ENCODE assay signal across 8 cellular contexts in the genomic region with DNA sequence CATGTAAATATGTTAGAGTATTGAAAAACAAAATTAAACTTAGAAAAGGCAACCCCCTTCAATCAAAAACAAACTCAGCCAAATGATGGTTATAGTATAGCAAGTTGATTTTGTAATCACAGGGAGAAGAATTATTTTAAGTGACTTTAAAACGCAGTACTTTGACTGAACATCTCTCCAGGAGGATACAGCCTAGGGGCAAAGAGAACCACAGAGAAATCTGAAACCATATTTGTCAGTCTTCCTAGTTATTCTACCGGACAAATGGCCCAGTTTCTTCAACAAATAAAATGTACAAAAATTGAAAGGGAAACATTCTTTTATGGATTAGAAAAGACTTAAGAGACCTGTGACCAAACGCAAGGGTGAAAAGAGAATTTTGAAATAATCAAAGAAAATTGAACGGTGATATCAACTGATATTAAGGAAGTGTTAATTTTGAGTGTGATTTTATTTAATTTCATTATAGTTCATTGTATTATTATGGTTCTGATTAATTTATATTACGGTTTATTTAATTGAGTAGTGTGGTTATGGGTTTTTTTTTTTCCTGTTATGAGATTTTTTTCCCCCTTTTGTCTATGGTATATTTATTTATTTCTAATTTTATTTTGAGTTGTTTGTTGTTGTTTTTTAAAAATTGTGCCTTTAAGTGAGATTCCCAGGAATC.
DNase-seq lines count a peak whose midpoint lies in the region; FAIRE-seq and TF ChIP-seq lines count a peak whose summit lies in the region.

No MANE protein-coding gene starts in this region.

- peak overlapping the region; percentile 77 for H3K27ac Mint-ChIP-seq in HFFc6
- peak overlapping the region; percentile 45 for H3K27ac Mint-ChIP-seq in mesothelial cell of epicardium

- H3K27me3 Mint-ChIP-seq in HFFc6 (ENCODE audit: insufficient read depth), result peaks cover 17% of the 10 kb centered on the region
- peaks cover 3% of the 10 kb centered on the region for H3K27me3 Mint-ChIP-seq in mesothelial cell of epicardium (ENCODE audit: low read depth)

- peak; percentile 69 for FAIRE-seq in A204.1 (lab: Jason Lieb, UNC)
- FAIRE-seq in bronchial epithelial cell (lab: Jason Lieb, UNC), result no peak
- no peak for FAIRE-seq in GM19239 (lab: Jason Lieb, UNC)

- no peaks in the 10 kb centered on the region for H3K36me3 ChIP-seq in bronchial epithelial cell (ENCODE audit: control insufficient read depth, insufficient read depth, low read length)

- H3K9me3 Mint-ChIP-seq in HFFc6 (no peaks in the 10 kb centered on the region), mesothelial cell of epicardium (no peaks in the 10 kb centered on the region)

- peaks cover 4% of the 10 kb centered on the region for H3K27me3 ChIP-seq in bronchial epithelial cell (ENCODE audit: control insufficient read depth, insufficient read depth, low read length)

- H3K36me3 Mint-ChIP-seq in HFFc6 (ENCODE audit: low read depth), result no peaks in the 10 kb centered on the region
- H3K36me3 Mint-ChIP-seq in mesothelial cell of epicardium, result no peaks in the 10 kb centered on the region

- TF ChIP-seq CTCF in HFFc6 (IDR thresholded peaks at IDR 0.05) (no peak), bronchial epithelial cell (IDR thresholded peaks at IDR 0.05; ENCODE audit: insufficient read depth, low read length, severe bottlenecking) (no peak), mesothelial cell of epicardium (IDR thresholded peaks at IDR 0.05; ENCODE audit: unreplicated experiment) (no peak)

- peak overlapping the region; percentile 27 for H3K4me3 ChIP-seq in bronchial epithelial cell (ENCODE audit: low read depth, low read length)

- H3K4me1 Mint-ChIP-seq in HFFc6 (ENCODE audit: low read depth) (peaks cover 23% of the 10 kb centered on the region), mesothelial cell of epicardium (peaks cover 27% of the 10 kb centered on the region)

- DNase-seq in HFFc6 (no peak), bronchial epithelial cell (ENCODE audit: low read depth) (no peak), mesothelial cell of epicardium (ENCODE audit: low spot score in 2 of 2, unreplicated experiment in 2 of 2) (no peak), ecto neural progenitor cell (ENCODE audit: low spot score) (no peak), T-helper 9 cell (no peak), activated gamma-delta T cell (lab: John Stamatoyannopoulos, UW) (no peak), GM19239 (ENCODE audit: insufficient read length, low spot score) (no peak)

- peak overlapping the region; percentile 85 for H3K4me3 Mint-ChIP-seq in HFFc6
- peak overlapping the region; percentile 59 for H3K4me3 Mint-ChIP-seq in mesothelial cell of epicardium
